Comparison of ENCODE assay signal across 1 cellular context in the genomic region with DNA sequence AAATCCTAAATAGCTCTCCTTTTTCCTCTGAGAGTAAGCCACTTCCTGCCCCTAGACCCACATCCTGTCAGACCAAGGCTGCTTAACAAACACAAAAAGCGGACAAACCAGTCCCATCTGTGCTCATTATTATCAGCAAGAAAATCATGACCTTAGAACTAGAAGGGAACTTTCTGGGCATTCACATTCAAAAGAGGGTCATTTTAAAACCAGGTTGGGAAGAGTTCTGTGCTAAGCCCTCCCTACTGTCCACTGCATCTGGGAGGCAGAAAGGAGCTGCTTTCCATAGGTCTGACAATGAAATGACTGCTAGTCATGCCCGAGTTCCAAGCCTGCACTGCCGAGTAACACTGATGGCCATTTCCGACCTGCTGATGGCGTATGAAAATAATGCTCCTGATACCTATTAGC.
A peak's percentile ranks its signal among the peaks of the same experiment; 100 is the strongest.
TF ChIP-seq lines count a peak whose summit lies in the region.

No MANE protein-coding gene starts in this region.

TF ChIP-seq in GM12878, 131 proteins besides CTCF, POLR2A, EP300 and RAD21 (continued from another document and continues in another):
- TF ChIP-seq E2F4 (IDR thresholded peaks at IDR 0.05; ENCODE audit: low read depth, low read length) (no peak), GABPA (IDR thresholded peaks at IDR 0.05; ENCODE audit: low read depth) (peak; percentile 60; the same call in 1 of the 2 replicates), KDM1A (IDR thresholded peaks at IDR 0.05; ENCODE audit: borderline replicate concordance) (no peak), SMAD5 (IDR thresholded peaks at IDR 0.05; ENCODE audit: low read depth) (no peak), RFX5 (IDR thresholded peaks at IDR 0.05; ENCODE audit: low read depth, low read length) (no peak), POU2F2 (IDR thresholded peaks at IDR 0.05; ENCODE audit: borderline replicate concordance, low read depth, low read length) (0 out of 3 replicates have a peak, but pooled peaks have one; percentile 0), NR2C2 (IDR thresholded peaks at IDR 0.05; ENCODE audit: borderline replicate concordance, control insufficient read depth, insufficient read length, low read depth) (no peak), CBX3 (IDR thresholded peaks at IDR 0.05; ENCODE audit: borderline replicate concordance, low read depth) (no peak), NR2F1 (conservative IDR thresholded peaks at IDR 0.05) (no peak), TCF12 (IDR thresholded peaks at IDR 0.05; ENCODE audit: low read depth, low read length) (no peak), NR2C1 (IDR thresholded peaks at IDR 0.05) (no peak), RUNX3 (IDR thresholded peaks at IDR 0.05; ENCODE audit: low read length) (peak; percentile 91), CREB1 (IDR thresholded peaks at IDR 0.05; ENCODE audit: low read depth) (peak; percentile 22; the same call in 1 of the 2 replicates), BMI1 (IDR thresholded peaks at IDR 0.05; ENCODE audit: borderline replicate concordance) (no peak), MTA3 (IDR thresholded peaks at IDR 0.05; ENCODE audit: borderline replicate concordance, low read length) (no peak; the same call in 1 of the 2 replicates), ZZZ3 (IDR thresholded peaks at IDR 0.05; ENCODE audit: control insufficient read depth, insufficient read length, low read depth) (no peak), SMARCA5 (IDR thresholded peaks at IDR 0.05) (no peak), ATF2 (IDR thresholded peaks at IDR 0.05; ENCODE audit: low read length) (peak; percentile 44; the same call in 1 of the 2 replicates), FOS (IDR thresholded peaks at IDR 0.05; ENCODE audit: borderline replicate concordance, extremely low read depth, insufficient read length) (no peak), CHD4 (IDR thresholded peaks at IDR 0.05) (no peak), NFIC (IDR thresholded peaks at IDR 0.05; ENCODE audit: low read depth, low read length) (peak; percentile 77; the same call in 1 of the 2 replicates), TARDBP (IDR thresholded peaks at IDR 0.05; ENCODE audit: borderline replicate concordance) (no peak), MEF2A (IDR thresholded peaks at IDR 0.05; ENCODE audit: insufficient read depth, low read depth, low read length) (no peak), GATAD2B (conservative IDR thresholded peaks at IDR 0.05; ENCODE audit: low read depth) (no peak), SP1 (IDR thresholded peaks at IDR 0.05; ENCODE audit: low read depth, low read length) (no peak), STAT3 (IDR thresholded peaks at IDR 0.05; ENCODE audit: low read depth, low read length) (no peak), PML (IDR thresholded peaks at IDR 0.05; ENCODE audit: low read length) (no peak), POLR2AphosphoS5 (IDR thresholded peaks at IDR 0.05; ENCODE audit: low read length) (peak; percentile 74), YY1 (IDR thresholded peaks at IDR 0.05; ENCODE audit: low read depth, low read length) (peak; percentile 22; the same call in 1 of the 2 replicates), SUPT20H (IDR thresholded peaks at IDR 0.05; ENCODE audit: borderline replicate concordance, control insufficient read depth, low read depth, low read length) (no peak), RCOR1 (conservative IDR thresholded peaks at IDR 0.05; ENCODE audit: low read depth, low read length) (0 out of 2 replicates have a peak, but pooled peaks have one; percentile 30), HSF1 (IDR thresholded peaks at IDR 0.05; ENCODE audit: low read depth, low read length) (no peak), SPI1 (IDR thresholded peaks at IDR 0.05; ENCODE audit: borderline replicate concordance, insufficient read depth, low read depth, low read length) (peak; percentile 26; the same call in 1 of the 2 replicates), ESRRA (IDR thresholded peaks at IDR 0.05; ENCODE audit: low read length) (no peak), BCL11A (IDR thresholded peaks at IDR 0.05; ENCODE audit: low read depth, low read length) (peak; percentile 36; the same call in 1 of the 2 replicates), BCL3 (IDR thresholded peaks at IDR 0.05; ENCODE audit: borderline replicate concordance, insufficient read depth, low read depth, low read length, poor library complexity, severe bottlenecking) (no peak)
- TF ChIP-seq, protein P1, sequence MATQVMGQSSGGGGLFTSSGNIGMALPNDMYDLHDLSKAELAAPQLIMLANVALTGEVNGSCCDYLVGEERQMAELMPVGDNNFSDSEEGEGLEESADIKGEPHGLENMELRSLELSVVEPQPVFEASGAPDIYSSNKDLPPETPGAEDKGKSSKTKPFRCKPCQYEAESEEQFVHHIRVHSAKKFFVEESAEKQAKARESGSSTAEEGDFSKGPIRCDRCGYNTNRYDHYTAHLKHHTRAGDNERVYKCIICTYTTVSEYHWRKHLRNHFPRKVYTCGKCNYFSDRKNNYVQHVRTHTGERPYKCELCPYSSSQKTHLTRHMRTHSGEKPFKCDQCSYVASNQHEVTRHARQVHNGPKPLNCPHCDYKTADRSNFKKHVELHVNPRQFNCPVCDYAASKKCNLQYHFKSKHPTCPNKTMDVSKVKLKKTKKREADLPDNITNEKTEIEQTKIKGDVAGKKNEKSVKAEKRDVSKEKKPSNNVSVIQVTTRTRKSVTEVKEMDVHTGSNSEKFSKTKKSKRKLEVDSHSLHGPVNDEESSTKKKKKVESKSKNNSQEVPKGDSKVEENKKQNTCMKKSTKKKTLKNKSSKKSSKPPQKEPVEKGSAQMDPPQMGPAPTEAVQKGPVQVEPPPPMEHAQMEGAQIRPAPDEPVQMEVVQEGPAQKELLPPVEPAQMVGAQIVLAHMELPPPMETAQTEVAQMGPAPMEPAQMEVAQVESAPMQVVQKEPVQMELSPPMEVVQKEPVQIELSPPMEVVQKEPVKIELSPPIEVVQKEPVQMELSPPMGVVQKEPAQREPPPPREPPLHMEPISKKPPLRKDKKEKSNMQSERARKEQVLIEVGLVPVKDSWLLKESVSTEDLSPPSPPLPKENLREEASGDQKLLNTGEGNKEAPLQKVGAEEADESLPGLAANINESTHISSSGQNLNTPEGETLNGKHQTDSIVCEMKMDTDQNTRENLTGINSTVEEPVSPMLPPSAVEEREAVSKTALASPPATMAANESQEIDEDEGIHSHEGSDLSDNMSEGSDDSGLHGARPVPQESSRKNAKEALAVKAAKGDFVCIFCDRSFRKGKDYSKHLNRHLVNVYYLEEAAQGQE (IDR thresholded peaks at IDR 0.05; ENCODE audit: low read depth, low read length) = no peak
- TF ChIP-seq, protein P2, sequence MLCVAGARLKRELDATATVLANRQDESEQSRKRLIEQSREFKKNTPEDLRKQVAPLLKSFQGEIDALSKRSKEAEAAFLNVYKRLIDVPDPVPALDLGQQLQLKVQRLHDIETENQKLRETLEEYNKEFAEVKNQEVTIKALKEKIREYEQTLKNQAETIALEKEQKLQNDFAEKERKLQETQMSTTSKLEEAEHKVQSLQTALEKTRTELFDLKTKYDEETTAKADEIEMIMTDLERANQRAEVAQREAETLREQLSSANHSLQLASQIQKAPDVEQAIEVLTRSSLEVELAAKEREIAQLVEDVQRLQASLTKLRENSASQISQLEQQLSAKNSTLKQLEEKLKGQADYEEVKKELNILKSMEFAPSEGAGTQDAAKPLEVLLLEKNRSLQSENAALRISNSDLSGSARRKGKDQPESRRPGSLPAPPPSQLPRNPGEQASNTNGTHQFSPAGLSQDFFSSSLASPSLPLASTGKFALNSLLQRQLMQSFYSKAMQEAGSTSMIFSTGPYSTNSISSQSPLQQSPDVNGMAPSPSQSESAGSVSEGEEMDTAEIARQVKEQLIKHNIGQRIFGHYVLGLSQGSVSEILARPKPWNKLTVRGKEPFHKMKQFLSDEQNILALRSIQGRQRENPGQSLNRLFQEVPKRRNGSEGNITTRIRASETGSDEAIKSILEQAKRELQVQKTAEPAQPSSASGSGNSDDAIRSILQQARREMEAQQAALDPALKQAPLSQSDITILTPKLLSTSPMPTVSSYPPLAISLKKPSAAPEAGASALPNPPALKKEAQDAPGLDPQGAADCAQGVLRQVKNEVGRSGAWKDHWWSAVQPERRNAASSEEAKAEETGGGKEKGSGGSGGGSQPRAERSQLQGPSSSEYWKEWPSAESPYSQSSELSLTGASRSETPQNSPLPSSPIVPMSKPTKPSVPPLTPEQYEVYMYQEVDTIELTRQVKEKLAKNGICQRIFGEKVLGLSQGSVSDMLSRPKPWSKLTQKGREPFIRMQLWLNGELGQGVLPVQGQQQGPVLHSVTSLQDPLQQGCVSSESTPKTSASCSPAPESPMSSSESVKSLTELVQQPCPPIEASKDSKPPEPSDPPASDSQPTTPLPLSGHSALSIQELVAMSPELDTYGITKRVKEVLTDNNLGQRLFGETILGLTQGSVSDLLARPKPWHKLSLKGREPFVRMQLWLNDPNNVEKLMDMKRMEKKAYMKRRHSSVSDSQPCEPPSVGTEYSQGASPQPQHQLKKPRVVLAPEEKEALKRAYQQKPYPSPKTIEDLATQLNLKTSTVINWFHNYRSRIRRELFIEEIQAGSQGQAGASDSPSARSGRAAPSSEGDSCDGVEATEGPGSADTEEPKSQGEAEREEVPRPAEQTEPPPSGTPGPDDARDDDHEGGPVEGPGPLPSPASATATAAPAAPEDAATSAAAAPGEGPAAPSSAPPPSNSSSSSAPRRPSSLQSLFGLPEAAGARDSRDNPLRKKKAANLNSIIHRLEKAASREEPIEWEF (IDR thresholded peaks at IDR 0.05; ENCODE audit: insufficient replicate concordance, low read depth, low read length) = no peak
- TF ChIP-seq, protein P3, sequence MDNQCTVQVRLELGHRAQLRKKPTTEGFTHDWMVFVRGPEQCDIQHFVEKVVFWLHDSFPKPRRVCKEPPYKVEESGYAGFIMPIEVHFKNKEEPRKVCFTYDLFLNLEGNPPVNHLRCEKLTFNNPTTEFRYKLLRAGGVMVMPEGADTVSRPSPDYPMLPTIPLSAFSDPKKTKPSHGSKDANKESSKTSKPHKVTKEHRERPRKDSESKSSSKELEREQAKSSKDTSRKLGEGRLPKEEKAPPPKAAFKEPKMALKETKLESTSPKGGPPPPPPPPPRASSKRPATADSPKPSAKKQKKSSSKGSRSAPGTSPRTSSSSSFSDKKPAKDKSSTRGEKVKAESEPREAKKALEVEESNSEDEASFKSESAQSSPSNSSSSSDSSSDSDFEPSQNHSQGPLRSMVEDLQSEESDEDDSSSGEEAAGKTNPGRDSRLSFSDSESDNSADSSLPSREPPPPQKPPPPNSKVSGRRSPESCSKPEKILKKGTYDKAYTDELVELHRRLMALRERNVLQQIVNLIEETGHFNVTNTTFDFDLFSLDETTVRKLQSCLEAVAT (IDR thresholded peaks at IDR 0.05) = 0 out of 2 replicates have a peak, but pooled peaks have one; percentile 15
- TF ChIP-seq, protein P4, sequence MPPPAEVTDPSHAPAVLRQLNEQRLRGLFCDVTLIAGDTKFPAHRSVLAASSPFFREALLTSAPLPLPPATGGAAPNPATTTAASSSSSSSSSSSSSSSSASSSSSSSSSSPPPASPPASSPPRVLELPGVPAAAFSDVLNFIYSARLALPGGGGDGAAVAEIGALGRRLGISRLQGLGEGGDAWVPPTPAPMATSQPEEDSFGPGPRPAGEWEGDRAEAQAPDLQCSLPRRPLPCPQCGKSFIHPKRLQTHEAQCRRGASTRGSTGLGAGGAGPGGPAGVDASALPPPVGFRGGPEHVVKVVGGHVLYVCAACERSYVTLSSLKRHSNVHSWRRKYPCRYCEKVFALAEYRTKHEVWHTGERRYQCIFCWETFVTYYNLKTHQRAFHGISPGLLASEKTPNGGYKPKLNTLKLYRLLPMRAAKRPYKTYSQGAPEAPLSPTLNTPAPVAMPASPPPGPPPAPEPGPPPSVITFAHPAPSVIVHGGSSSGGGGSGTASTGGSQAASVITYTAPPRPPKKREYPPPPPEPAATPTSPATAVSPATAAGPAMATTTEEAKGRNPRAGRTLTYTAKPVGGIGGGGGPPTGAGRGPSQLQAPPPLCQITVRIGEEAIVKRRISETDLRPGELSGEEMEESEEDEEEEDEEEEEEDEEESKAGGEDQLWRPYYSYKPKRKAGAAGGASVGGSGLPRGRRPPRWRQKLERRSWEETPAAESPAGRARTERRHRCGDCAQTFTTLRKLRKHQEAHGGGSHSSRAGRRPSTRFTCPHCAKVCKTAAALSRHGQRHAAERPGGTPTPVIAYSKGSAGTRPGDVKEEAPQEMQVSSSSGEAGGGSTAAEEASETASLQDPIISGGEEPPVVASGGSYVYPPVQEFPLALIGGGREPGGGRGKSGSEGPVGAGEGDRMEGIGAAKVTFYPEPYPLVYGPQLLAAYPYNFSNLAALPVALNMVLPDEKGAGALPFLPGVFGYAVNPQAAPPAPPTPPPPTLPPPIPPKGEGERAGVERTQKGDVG (CRISPR knock-in tag; IDR thresholded peaks at IDR 0.05) = no peak
